21 cellular contexts compared by ENCODE assay signal in genomic region chr5:134206627-134207160, GRCh38. TPM values are rescaled to one million over a fixed set of nuclear protein-coding genes. Genes with fewer than 3 reads are reported as not detected.
A peak's percentile ranks its signal among the peaks of the same experiment; 100 is the strongest.
DNase-seq lines count a peak whose midpoint lies in the region; ATAC-seq and TF ChIP-seq lines count a peak whose summit lies in the region.
"Had no signal": no experiment of that assay in that cellular context is flagged by ENCODE, and none has a peak within 500 bp of the region (broad histone marks: within the 10 kb centered on the region; RNA-seq: fewer than 3 reads in every experiment).

No MANE protein-coding gene starts in this region.

- H3K4me3 ChIP-seq in HEK293 (ENCODE audit: low read depth, low read length): no peak overlapping the region
- H3K4me3 ChIP-seq: Peyer's patch, SJSA1 had no signal

- no peak for ATAC-seq in WTC11
- ATAC-seq: HepG2, Right ventricle myocardium inferior had no signal

- POLR2A ChIA-PET in HEK293 (lab: Yijun Ruan, JAX) (interaction anchor here (1.4 kb wide), 1 partner anchor 30 kb away, joined by 3 read pairs; the partner anchor contains the start of gene SKP1), WTC11 (lab: Charles Lee) (no interaction called here)

- no peaks in the 10 kb centered on the region for H3K9me3 ChIP-seq in HEK293 (ENCODE audit: control insufficient read depth, insufficient read depth, low read depth, low read length)
- H3K9me3 ChIP-seq: Peyer's patch, SJSA1 had no signal

- H3K27me3 Mint-ChIP-seq in WTC11 (ENCODE audit: low read depth): no peaks in the 10 kb centered on the region
- H3K27me3 Mint-ChIP-seq in progenitor cell of endocrine pancreas: no peaks in the 10 kb centered on the region
- H3K27me3 Mint-ChIP-seq: CD4-positive, CD25-positive, alpha-beta regulatory T cell had no signal

- H3K36me3 Mint-ChIP-seq in WTC11 (peaks cover 39% of the 10 kb centered on the region), progenitor cell of endocrine pancreas (ENCODE audit: insufficient read depth) (peaks cover 10% of the 10 kb centered on the region)

- H3K4me1 Mint-ChIP-seq in WTC11 (peaks cover 16% of the 10 kb centered on the region), progenitor cell of endocrine pancreas (ENCODE audit: low read depth) (peaks cover 7% of the 10 kb centered on the region)

- H3K9me3 Mint-ChIP-seq in WTC11 (no peaks in the 10 kb centered on the region), progenitor cell of endocrine pancreas (ENCODE audit: low read depth) (no peaks in the 10 kb centered on the region)
- H3K9me3 Mint-ChIP-seq: CD4-positive, CD25-positive, alpha-beta regulatory T cell had no signal

- peaks cover 27% of the 10 kb centered on the region for H3K4me1 ChIP-seq in HEK293 (ENCODE audit: control insufficient read depth, insufficient read depth, low read length)

- no peak overlapping the region for H3K27ac ChIP-seq in HEK293 (ENCODE audit: extremely low read depth, low read depth, low read length)
- H3K27ac ChIP-seq: Peyer's patch, SJSA1 had no signal

- DNase-seq in WTC11 (ENCODE audit: low spot score): no peak
- peak; percentile 34 for DNase-seq in glomerular visceral epithelial cell (ENCODE audit: extremely low spot score)
- DNase-seq in progenitor cell of endocrine pancreas (ENCODE audit: low spot score, unreplicated experiment): no peak
- DNase-seq in activated naive CD4-positive, alpha-beta T cell treated with Interleukin-2 at 50 U/mL for 16 hours: no peak
- DNase-seq in GM20000 (ENCODE audit: low spot score): no peak
- DNase-seq in NCI-H774 (lab: John Stamatoyannopoulos, UW): no peak
- no peak for DNase-seq in medulla oblongata (ENCODE audit: extremely low spot score)
- DNase-seq: CD4-positive, CD25-positive, alpha-beta regulatory T cell; DMS153; GOT3; KBM-7; NCI-H1092 treated with DMSO at 0.1 percent for 48 hours; NCI-H1436 treated with DMSO at 0.1 percent for 48 hours; NCI-H2029; NCI-H226; NCI-H510A treated with DMSO at 0.1 percent for 48 hours; Peyer's patch had no signal

- H3K36me3 ChIP-seq in HEK293 (ENCODE audit: control insufficient read depth in 2 of 2, insufficient read depth in 1 of 2, low read length in 2 of 2): peaks cover 30 to 49% of the 10 kb centered on the region in 2 experiments

- CTCF ChIA-PET in HEK293 (lab: Yijun Ruan, JAX): interaction anchor here (1.2 to 1.5 kb wide), 2 partner anchors 23 to 85 kb away, joined by 3 read pairs; no protein-coding TSS in a partner anchor
- CTCF ChIA-PET in WTC11 (lab: Charles Lee): no interaction called here

- TF ChIP-seq CTCF in HEK293 (tag by site-specific recombination; IDR thresholded peaks at IDR 0.05): no peak
- no peak for TF ChIP-seq CTCF in WTC11 (IDR thresholded peaks at IDR 0.05)
- TF ChIP-seq CTCF in progenitor cell of endocrine pancreas (IDR thresholded peaks at IDR 0.05; ENCODE audit: unreplicated experiment): no peak
- TF ChIP-seq CTCF in GM20000 (IDR thresholded peaks at IDR 0.05; ENCODE audit: extremely low read depth, missing control alignments): no peak

- H3K4me3 Mint-ChIP-seq in WTC11 (no peak overlapping the region), progenitor cell of endocrine pancreas (ENCODE audit: low read depth) (no peak overlapping the region)

- H3K27ac Mint-ChIP-seq in WTC11 (peak overlapping the region; percentile 75), progenitor cell of endocrine pancreas (peak overlapping the region; percentile 71)
- H3K27ac Mint-ChIP-seq: CD4-positive, CD25-positive, alpha-beta regulatory T cell had no signal

TF ChIP-seq in HEK293, 187 proteins besides CTCF, POLR2A, EP300 and RAD21:
- TF ChIP-seq ZNF624 (tag by site-specific recombination; IDR thresholded peaks at IDR 0.05) (no peak), PRDM10 (tag by site-specific recombination; IDR thresholded peaks at IDR 0.05) (peak; percentile 47; the same call in 1 of the 2 replicates), ZNF664 (tag by site-specific recombination; IDR thresholded peaks at IDR 0.05) (peak; percentile 71), ZNF645 (tag by site-specific recombination; IDR thresholded peaks at IDR 0.05) (no peak), OSR2 (tag by site-specific recombination; IDR thresholded peaks at IDR 0.05) (peak; percentile 27; the same call in 1 of the 2 replicates)

TF ChIP-seq in WTC11, 78 proteins besides CTCF, POLR2A, EP300 and RAD21:
- no peak for TF ChIP-seq ZNF263 (CRISPR knock-in tag; IDR thresholded peaks at IDR 0.05; ENCODE audit: low read depth)
- TF ChIP-seq IRF1 (CRISPR knock-in tag; IDR thresholded peaks at IDR 0.05): no peak
- no peak for TF ChIP-seq AR (CRISPR knock-in tag; IDR thresholded peaks at IDR 0.05)
- TF ChIP-seq IRF2 (CRISPR knock-in tag; IDR thresholded peaks at IDR 0.05; ENCODE audit: borderline replicate concordance, low read depth): no peak
- no peak for TF ChIP-seq ATF3 (CRISPR knock-in tag; conservative IDR thresholded peaks at IDR 0.05)
- TF ChIP-seq EMX1 (CRISPR knock-in tag; IDR thresholded peaks at IDR 0.05): 0 out of 2 replicates have a peak, but pooled peaks have one; percentile 7
- no peak for TF ChIP-seq JUN (CRISPR knock-in tag; IDR thresholded peaks at IDR 0.05)
TF ChIP-seq in WTC11: peak in this region for 1.

RNA-seq across cellular contexts. Expression of gene PPP2CA, which starts 19.2 kb away (rescaled TPM):
- total RNA-seq in WTC11 (2021): 178 to 186 TPM (median 178 TPM) in 3 replicates
- 157 and 164 TPM in 2 replicates for total RNA-seq in progenitor cell of endocrine pancreas

RNA-seq across cellular contexts. Expression of gene SKP1, which starts 29.9 kb away (rescaled TPM):
- total RNA-seq in WTC11 (2021) (280 to 303 TPM (median 285 TPM) in 3 replicates), progenitor cell of endocrine pancreas (339 and 358 TPM in 2 replicates)
